ENCODE assay signal across 7 cellular contexts in the genomic region with DNA sequence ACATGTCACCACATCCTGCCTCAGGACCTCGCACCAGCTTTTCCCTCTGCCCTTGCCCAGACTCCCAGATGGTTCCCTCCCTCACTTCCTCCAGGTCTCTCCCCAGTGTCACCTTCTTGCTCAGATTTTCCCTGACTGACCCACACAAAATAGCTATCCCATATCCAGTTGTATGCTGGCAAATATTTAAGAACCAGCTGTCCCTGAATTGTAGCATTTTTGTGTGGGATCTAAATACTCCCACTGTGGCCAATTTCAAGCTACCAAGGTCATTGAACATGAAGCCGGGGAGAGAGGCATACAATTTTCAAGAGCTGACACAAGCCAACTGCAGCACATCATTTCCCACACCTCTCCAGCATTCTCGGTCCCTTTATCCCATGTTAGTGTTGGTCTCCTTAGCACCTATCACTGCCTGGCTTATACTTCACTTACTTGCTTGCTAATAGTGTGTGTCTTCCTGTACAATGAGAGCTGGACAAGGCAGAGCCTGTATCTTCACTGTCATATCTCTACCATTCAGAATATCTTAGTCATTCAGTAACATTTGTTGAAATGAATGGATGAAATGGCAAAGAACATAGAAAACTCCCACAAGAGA.
"Had no signal": no experiment of that assay in that cellular context is flagged by ENCODE, and none has a peak within 500 bp of the region (broad histone marks: within the 10 kb centered on the region; RNA-seq: fewer than 3 reads in every experiment).

No MANE protein-coding gene starts in this region.

- H3K4me3 Mint-ChIP-seq: GM23338, H9 had no signal

- H3K4me1 Mint-ChIP-seq: GM23338, H9 had no signal

- FAIRE-seq: H1, H54, HTR-8/SVneo had no signal

- DNase-seq: H9, HCEC 1CT, IMR-90 had no signal

- H3K9me3 Mint-ChIP-seq: GM23338, H9 had no signal

- H3K4me3 ChIP-seq: GM23338 had no signal

- H3K4me2 ChIP-seq: GM23338 had no signal

- H3K27ac Mint-ChIP-seq: GM23338, H9 had no signal

- H2AFZ ChIP-seq: GM23338 had no signal
